17 cellular contexts compared by ENCODE assay signal in the genomic region with DNA sequence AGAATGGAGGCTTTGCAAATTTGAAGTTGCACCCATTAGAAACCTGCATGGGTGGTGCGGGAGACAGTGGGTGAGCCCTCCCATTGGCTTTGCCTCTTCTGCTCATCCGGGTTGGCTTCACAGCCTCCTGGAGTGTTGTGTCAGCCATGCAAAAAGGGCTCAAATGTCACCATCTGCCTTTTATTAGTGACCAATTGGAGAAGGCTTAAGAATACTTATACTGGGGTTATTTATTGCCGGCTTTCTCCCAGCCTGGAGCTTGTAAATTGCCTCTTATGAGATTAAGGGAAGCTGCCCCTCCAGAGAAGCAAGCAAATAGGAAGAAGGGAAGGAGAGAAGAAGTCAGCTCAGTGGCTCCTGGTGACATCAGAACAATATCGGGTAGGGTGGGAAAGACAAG.
DNase-seq lines count a peak whose midpoint lies in the region; ATAC-seq, FAIRE-seq and TF ChIP-seq lines count a peak whose summit lies in the region.
"Had no signal": no experiment of that assay in that cellular context is flagged by ENCODE, and none has a peak within 500 bp of the region (broad histone marks: within the 10 kb centered on the region; RNA-seq: fewer than 3 reads in every experiment).

No MANE protein-coding gene starts in this region.

- ATAC-seq in foreskin keratinocyte (no peak), pancreas (no peak)
- ATAC-seq: A549, GM12878, K562, T-helper 17 cell had no signal

- WGBS in pancreas, 2 donors = 43 to 55% methylated on average over 4 of the region's 4 CpGs

- peak; percentile 17 for DNase-seq in AG10803 (ENCODE audit: low read depth)
- DNase-seq in EH (ENCODE audit: low read depth) = peak; percentile 50
- peak; percentile 72 for DNase-seq in NCI-H2196 (lab: John Stamatoyannopoulos, UW; ENCODE audit: unreplicated experiment)
- DNase-seq in WERI-Rb-1 = peak; percentile 82
- no peak for DNase-seq in foreskin keratinocyte
- no peak for DNase-seq in GM19239 (ENCODE audit: insufficient read length, low spot score)
- no peak for DNase-seq in pancreas
- DNase-seq in NCI-H226 = no peak
- DNase-seq: GOT3, MV-4-11, NCI-H1436 treated with DMSO at 0.1 percent for 48 hours, RPMI8226, T-helper 17 cell had no signal

- H3K4me3 ChIP-seq in AG10803 (ENCODE audit: low read length) (no peak overlapping the region), WERI-Rb-1 (ENCODE audit: low read depth, low read length) (no peak overlapping the region), pancreas (no peak overlapping the region)
- H3K4me3 ChIP-seq: A549, GM12878, K562 had no signal

- H3K36me3 ChIP-seq in WERI-Rb-1 (no peaks in the 10 kb centered on the region), pancreas (no peaks in the 10 kb centered on the region)

- H3K9me3 ChIP-seq in WERI-Rb-1 (ENCODE audit: severe bottlenecking) = no peaks in the 10 kb centered on the region
- H3K9me3 ChIP-seq in pancreas = no peaks in the 10 kb centered on the region
- H3K9me3 ChIP-seq: A549 had no signal

- H3K27me3 ChIP-seq in WERI-Rb-1 (ENCODE audit: insufficient read depth, low read depth, severe bottlenecking) = no peaks in the 10 kb centered on the region
- H3K27me3 ChIP-seq in foreskin keratinocyte = no peaks in the 10 kb centered on the region
- no peaks in the 10 kb centered on the region for H3K27me3 ChIP-seq in pancreas

- intact Hi-C loops in pancreas (cut with DNase I) = no loop called here

- H3K27ac ChIP-seq in WERI-Rb-1 (peak overlapping the region; percentile 34), foreskin keratinocyte (no peak overlapping the region), pancreas (no peak overlapping the region)
- H3K27ac ChIP-seq: A549 had no signal

- FAIRE-seq in GM19239 (lab: Jason Lieb, UNC) = no peak
- FAIRE-seq in pancreas (lab: Jason Lieb, UNC) = no peak
- FAIRE-seq: A549, G401.6, GM12878, K562 had no signal

- H3K4me1 ChIP-seq in foreskin keratinocyte (no peaks in the 10 kb centered on the region), pancreas (no peaks in the 10 kb centered on the region)
- H3K4me1 ChIP-seq: A549 had no signal

- TF ChIP-seq CTCF in AG10803 (conservative IDR thresholded peaks at IDR 0.05; ENCODE audit: low read length) (no peak), WERI-Rb-1 (IDR thresholded peaks at IDR 0.05; ENCODE audit: low read depth, low read length) (no peak), foreskin keratinocyte (conservative IDR thresholded peaks at IDR 0.05) (no peak), pancreas (IDR thresholded peaks at IDR 0.05) (no peak)

Comparison
In these comparisons a context has a peak if more than half of its experiments do, and no peak if none do; other contexts are left out.
1. DNase-seq: peak in AG10803 (single experiment), EH (single experiment), NCI-H2196 (single experiment) and WERI-Rb-1 (single experiment); none in foreskin keratinocyte (0 of 2), GM19239 (single experiment), pancreas (0 of 6) and NCI-H226 (single experiment).